Comparison of ENCODE assay signal across 8 cellular contexts in the genomic region with DNA sequence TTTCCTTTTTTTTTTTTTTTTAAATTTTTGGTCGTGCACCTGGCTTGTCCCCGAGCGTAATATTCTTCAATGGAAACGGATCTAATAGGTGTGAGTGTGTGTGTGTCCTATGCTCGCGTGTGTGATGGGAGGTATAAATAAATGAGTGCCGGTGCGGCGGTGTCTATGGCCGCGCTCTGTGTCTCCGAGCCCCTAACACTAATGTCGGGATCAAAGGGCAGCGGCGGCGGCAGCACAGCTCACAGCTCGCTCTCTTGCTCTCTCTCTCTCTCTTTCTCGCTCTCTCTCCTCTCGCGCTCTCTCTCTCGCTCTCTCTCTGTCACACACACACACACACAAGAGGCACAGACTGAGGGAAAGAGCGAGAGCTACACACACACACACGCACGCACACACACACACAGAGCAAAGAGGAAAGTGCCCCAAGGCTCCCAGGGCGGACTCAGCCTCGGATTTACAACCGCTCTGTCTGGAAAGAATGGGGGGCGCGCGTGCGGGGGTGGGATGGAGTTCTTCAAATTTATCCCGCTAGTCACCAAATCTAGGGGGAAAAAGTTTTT. TPM values are rescaled to one million over a fixed set of nuclear protein-coding genes. Genes with fewer than 3 reads are reported as not detected.
DNase-seq lines count a peak whose midpoint lies in the region; ATAC-seq and TF ChIP-seq lines count a peak whose summit lies in the region.

Gene ZNF827, minus strand, starts transcription at position 206 of the 560 bp plus-strand sequence. CDS start 416 bp downstream, outside the sequence.

- H3K27ac Mint-ChIP-seq in Calu3 (ENCODE audit: unreplicated experiment), result peak within 1 kb of the TSS; percentile 89

- WGBS in right cardiac atrium, result 2% methylated on average over 32 of the region's 32 CpGs
- 1% methylated on average over 29 to 32 of the region's 32 CpGs for WGBS in aorta, 2 donors

- H3K4me3 Mint-ChIP-seq in Calu3 (ENCODE audit: low read depth, unreplicated experiment), result peak within 1 kb of the TSS; percentile 80

- no peaks in the 10 kb centered on the region for H3K9me3 ChIP-seq in KOPT-K1 (ENCODE audit: insufficient read depth, low read length, poor library complexity, severe bottlenecking)
- H3K9me3 ChIP-seq in right cardiac atrium (ENCODE audit: control insufficient read depth, low read length), result no peaks in the 10 kb centered on the region
- H3K9me3 ChIP-seq in aorta (ENCODE audit: control insufficient read depth, low read length), result no peaks in the 10 kb centered on the region

- H3K4me1 ChIP-seq in right cardiac atrium (ENCODE audit: control insufficient read depth, insufficient read depth, low read length) (peaks cover 2% of the 10 kb centered on the region), aorta (ENCODE audit: control insufficient read depth in 1 of 2, insufficient read depth in 2 of 2, low read length in 2 of 2) (peaks cover 1 to 3% of the 10 kb centered on the region in 2 donors)

- no TSS peak for BruUV-seq in Calu3 (replicated peaks; lab: Mats Ljungman, UMichigan)

- ATAC-seq in GM21367 (IDR thresholded peaks at IDR 0.05; ENCODE audit: unreplicated experiment) (peak; percentile 27), right cardiac atrium (peak; percentile 58 to 65), aorta (ENCODE audit: low FRiP score) (peak; percentile 71)

- no peaks in the 10 kb centered on the region for H3K36me3 ChIP-seq in KOPT-K1 (ENCODE audit: insufficient read depth, low read length)
- H3K36me3 ChIP-seq in aorta (ENCODE audit: control insufficient read depth in 1 of 2, insufficient read depth in 2 of 2, low read length in 1 of 2), result no peaks in the 10 kb centered on the region

- peak within 1 kb of the TSS; percentile 99 for H3K4me3 ChIP-seq in right cardiac atrium (ENCODE audit: low read length)
- peak within 1 kb of the TSS; percentile 92 to 100 for H3K4me3 ChIP-seq in aorta (ENCODE audit: low read length in 2 of 2)

- CTCF ChIA-PET in Calu3 (lab: Charles Lee), result interaction anchor here (1.3 kb wide), 1 partner anchor 94 kb away, joined by 3 read pairs; no protein-coding TSS in a partner anchor

- H3K27me3 Mint-ChIP-seq in Calu3 (ENCODE audit: unreplicated experiment), result no peaks in the 10 kb centered on the region

- H3K27me3 ChIP-seq in right cardiac atrium (ENCODE audit: control insufficient read depth, insufficient read depth) (no peaks in the 10 kb centered on the region), aorta (ENCODE audit: control insufficient read depth in 1 of 2, insufficient read depth in 2 of 2, low read length in 1 of 2) (no peaks in the 10 kb centered on the region)

- peak within 1 kb of the TSS; percentile 64 for H3K27ac ChIP-seq in KOPT-K1 (ENCODE audit: low read depth, low read length, poor library complexity, severe bottlenecking)
- H3K27ac ChIP-seq in right cardiac atrium (ENCODE audit: low read length), result peak within 1 kb of the TSS; percentile 84
- H3K27ac ChIP-seq in aorta (ENCODE audit: low read depth in 1 of 2, low read length in 2 of 2), result peak within 1 kb of the TSS; percentile 96 to 99

- no peaks in the 10 kb centered on the region for H3K9me3 Mint-ChIP-seq in Calu3 (ENCODE audit: low read depth, unreplicated experiment)

- peaks cover 43% of the 10 kb centered on the region for H3K36me3 Mint-ChIP-seq in Calu3 (ENCODE audit: insufficient read depth, unreplicated experiment)

- peaks cover 32% of the 10 kb centered on the region for H3K4me1 Mint-ChIP-seq in Calu3 (ENCODE audit: low read depth, unreplicated experiment)

- DNase-seq in Calu3 (peak; percentile 57), T follicular helper cell (ENCODE audit: low read depth) (peak; percentile 49), anterior cingulate cortex (lab: John Stamatoyannopoulos, UW) (peak in 51 of 58 donors; percentile 9 to 67 (median 41)), right cardiac atrium (peak; percentile 51 to 83 (median 81)), pulmonary artery endothelial cell (ENCODE audit: low read depth, low spot score) (peak; percentile 43), aorta (peak; percentile 76 to 83)

- TF ChIP-seq CTCF in Calu3 (IDR thresholded peaks at IDR 0.05; ENCODE audit: unreplicated experiment), result no peak

- intact Hi-C loops in Calu3 (cut with micrococcal nuclease; ENCODE audit: unreplicated experiment) (loop anchor here (5.0 to 10.0 kb wide), 3 partner anchors 94 to 236 kb away; partner anchors contain the start of gene LSM6), right cardiac atrium (cut with DNase I) (loop anchor here in 2 of 4 donors (10.0 kb wide), 1 partner anchor 204 kb away; no protein-coding TSS in a partner anchor), aorta (cut with DNase I) (loop anchor here (5.0 to 10.0 kb wide), 5 partner anchors 51 to 584 kb away; partner anchors contain the start of genes MMAA (in 1 of the 2) and SLC10A7 (in 1 of the 2))

RNA-seq across cellular contexts. Expression of gene ZNF827, which starts in this region (rescaled TPM):
- total RNA-seq in Calu3 (2022) (23.8 and 26.2 TPM in 2 replicates), right cardiac atrium (10 to 100 TPM; 14.2 to 18.4 (median 15.8) TPM), pulmonary artery endothelial cell (3.3 and 4.1 TPM in 2 replicates), aorta (10 to 100 TPM; 19.5 to 29.2 TPM)
- polyA plus RNA-seq in right cardiac atrium (4.8 TPM), aorta (1 to 10 TPM; 2.6 to 5.1 TPM)

Comparison
In these comparisons a context has a peak if more than half of its experiments do, and no peak if none do; other contexts are left out.
1. Peak in every context shown above with its lines: DNase-seq, ATAC-seq, H3K4me3 ChIP-seq and H3K27ac ChIP-seq.